ENCODE assay signal across 14 cellular contexts in genomic region chr7:82700739-82701138, GRCh38.
DNase-seq lines count a peak whose midpoint lies in the region; ATAC-seq, FAIRE-seq and TF ChIP-seq lines count a peak whose summit lies in the region.
"Had no signal": no experiment of that assay in that cellular context is flagged by ENCODE, and none has a peak within 500 bp of the region (broad histone marks: within the 10 kb centered on the region; RNA-seq: fewer than 3 reads in every experiment).

No MANE protein-coding gene starts in this region.

- ATAC-seq in SK-N-SH treated with all-trans-retinoic acid at 6 μM for 48 hours (no peak), HG03521 (IDR thresholded peaks at IDR 0.05; ENCODE audit: unreplicated experiment) (no peak), GM18907 (IDR thresholded peaks at IDR 0.05; ENCODE audit: unreplicated experiment) (no peak)
- ATAC-seq: right lobe of liver, T-cell had no signal

- no peaks in the 10 kb centered on the region for H3K9me1 ChIP-seq in endothelial cell of umbilical vein (replicated peaks; ENCODE audit: control insufficient read depth, extremely low read depth, insufficient read depth, low read length)

- H3K79me2 ChIP-seq in SK-N-SH (ENCODE audit: insufficient read depth) (no peaks in the 10 kb centered on the region), endothelial cell of umbilical vein (ENCODE audit: control insufficient read depth, insufficient read depth, low read length) (no peaks in the 10 kb centered on the region)

- H3K4me2 ChIP-seq in SK-N-SH, result no peak overlapping the region
- peak overlapping the region; percentile 18 for H3K4me2 ChIP-seq in endothelial cell of umbilical vein (ENCODE audit: insufficient read depth, low read length)

- POLR2A ChIA-PET in SK-N-SH (lab: Yijun Ruan, JAX) (no interaction called here), endothelial cell of umbilical vein (lab: Charles Lee) (no interaction called here), Caco-2 (lab: Charles Lee) (no interaction called here)

- peaks cover 3% of the 10 kb centered on the region for H3K27me3 Mint-ChIP-seq in Caco-2 (ENCODE audit: insufficient read depth, unreplicated experiment)
- H3K27me3 Mint-ChIP-seq: T-cell had no signal

- peaks cover 13% of the 10 kb centered on the region for H3K4me1 Mint-ChIP-seq in Caco-2 (ENCODE audit: low read depth, unreplicated experiment)
- H3K4me1 Mint-ChIP-seq: T-cell had no signal

- H3K4me1 ChIP-seq in SK-N-SH (ENCODE audit: control insufficient read depth in 1 of 2, insufficient read depth in 2 of 2, low read depth in 1 of 2, low read length in 1 of 2) (peaks cover 3 to 35% of the 10 kb centered on the region in 2 experiments; a peak in 2 of 4 replicates), endothelial cell of umbilical vein (ENCODE audit: control insufficient read depth, extremely low read depth, insufficient read depth, low read length) (peaks cover 7% of the 10 kb centered on the region), Caco-2 (peaks cover 19% of the 10 kb centered on the region)
- H3K4me1 ChIP-seq: right lobe of liver had no signal

- H3K9me3 ChIP-seq in SK-N-SH, result no peaks in the 10 kb centered on the region
- no peaks in the 10 kb centered on the region for H3K9me3 ChIP-seq in endothelial cell of umbilical vein (replicated peaks; ENCODE audit: control insufficient read depth, insufficient read depth, low read length)
- no peaks in the 10 kb centered on the region for H3K9me3 ChIP-seq in Caco-2
- H3K9me3 ChIP-seq: HAP-1, right lobe of liver had no signal

- no peaks in the 10 kb centered on the region for H3K9me3 Mint-ChIP-seq in Caco-2 (ENCODE audit: unreplicated experiment)

- no peak for TF ChIP-seq RAD21 in SK-N-SH (IDR thresholded peaks at IDR 0.05; ENCODE audit: low read length)

- no peak for FAIRE-seq in endothelial cell of umbilical vein (lab: Jason Lieb, UNC)

- DNase-seq in SK-N-SH (peak; percentile 44), NCI-H446 (lab: John Stamatoyannopoulos, UW) (peak; percentile 20 to 72), endothelial cell of umbilical vein (ENCODE audit: low read depth, low spot score) (no peak), Caco-2 (no peak), GM13977 (ENCODE audit: low spot score) (no peak)
- DNase-seq: effector memory CD4-positive, alpha-beta T cell; nucleus accumbens; right lobe of liver; RPMI8226; T-cell had no signal

- TF ChIP-seq EP300 in SK-N-SH (IDR thresholded peaks at IDR 0.05; ENCODE audit: borderline replicate concordance in 1 of 2, low read depth in 1 of 2, low read length in 1 of 2), result no peak

- in situ Hi-C loops in GM13977 (cut with MboI; ENCODE audit: low pct_unique_long_range_greater_than_20kb, low sequenced_read_pairs, unreplicated experiment), result no loop called here

- H3K27me3 ChIP-seq in SK-N-SH (ENCODE audit: insufficient read depth) (no peaks in the 10 kb centered on the region), endothelial cell of umbilical vein (ENCODE audit: control insufficient read depth in 2 of 2, insufficient read depth in 2 of 2, low read length in 2 of 2) (no peaks in the 10 kb centered on the region), Caco-2 (replicated peaks; ENCODE audit: control insufficient read depth, insufficient read depth, low read length) (no peaks in the 10 kb centered on the region)
- H3K27me3 ChIP-seq: right lobe of liver had no signal

- H3K9ac ChIP-seq in SK-N-SH (no peak overlapping the region), endothelial cell of umbilical vein (replicated peaks; ENCODE audit: extremely low read depth, insufficient read depth, low read length) (no peak overlapping the region)

- no peak for TF ChIP-seq CTCF in SK-N-SH (IDR thresholded peaks at IDR 0.05)
- no peak for TF ChIP-seq CTCF in endothelial cell of umbilical vein (IDR thresholded peaks at IDR 0.05; ENCODE audit: extremely low read depth in 1 of 2, insufficient read depth in 1 of 2, low read depth in 1 of 2, low read length in 2 of 2)
- TF ChIP-seq CTCF in Caco-2 (IDR thresholded peaks at IDR 0.05; ENCODE audit: insufficient read depth in 1 of 2, low read depth in 1 of 2, low read length in 1 of 2, severe bottlenecking in 1 of 2, unreplicated experiment in 1 of 2), result no peak
- TF ChIP-seq CTCF in GM13977 (IDR thresholded peaks at IDR 0.05; ENCODE audit: extremely low read depth, insufficient read depth, missing control alignments), result no peak

- no peaks in the 10 kb centered on the region for H3K36me3 Mint-ChIP-seq in Caco-2 (ENCODE audit: insufficient read depth, unreplicated experiment)
- H3K36me3 Mint-ChIP-seq: T-cell had no signal

- intact Hi-C loops in endothelial cell of umbilical vein (cut with micrococcal nuclease), result no loop called here
- intact Hi-C loops in Caco-2 (cut with micrococcal nuclease; ENCODE audit: unreplicated experiment), result no loop called here

- H2AFZ ChIP-seq in SK-N-SH (ENCODE audit: low read depth) (no peak overlapping the region), endothelial cell of umbilical vein (ENCODE audit: low read depth, low read length) (no peak overlapping the region)

- no peak overlapping the region for H3K4me3 ChIP-seq in SK-N-SH (ENCODE audit: low read depth in 2 of 2, low read length in 1 of 2)
- no peak overlapping the region for H3K4me3 ChIP-seq in endothelial cell of umbilical vein (replicated peaks in 1 of 3; ENCODE audit: insufficient read depth in 1 of 3, low read depth in 1 of 3, low read length in 3 of 3)
- H3K4me3 ChIP-seq in Caco-2 (ENCODE audit: low read depth, low read length), result no peak overlapping the region
- H3K4me3 ChIP-seq: HAP-1, right lobe of liver had no signal

- no peaks in the 10 kb centered on the region for H4K20me1 ChIP-seq in SK-N-SH (ENCODE audit: insufficient read depth)
- H4K20me1 ChIP-seq in endothelial cell of umbilical vein (replicated peaks; ENCODE audit: control insufficient read depth, extremely low read depth, insufficient read depth, low read length), result no peaks in the 10 kb centered on the region

- no peaks in the 10 kb centered on the region for H3K36me3 ChIP-seq in SK-N-SH (replicated peaks in 1 of 2; ENCODE audit: control insufficient read depth in 1 of 2, insufficient read depth in 2 of 2, low read length in 1 of 2)
- H3K36me3 ChIP-seq in endothelial cell of umbilical vein (ENCODE audit: control insufficient read depth in 2 of 2, extremely low read depth in 1 of 2, insufficient read depth in 2 of 2, low read length in 2 of 2), result no peaks in the 10 kb centered on the region
- no peaks in the 10 kb centered on the region for H3K36me3 ChIP-seq in Caco-2 (ENCODE audit: control insufficient read depth, insufficient read depth, low read length)
- H3K36me3 ChIP-seq: HAP-1, right lobe of liver had no signal

- dilution Hi-C loops in endothelial cell of umbilical vein (cut with MboI; ENCODE audit: extremely low pct_ligation_motif_present, low sequenced_read_pairs), result no loop called here

- H3K9me2 ChIP-seq in SK-N-SH, result no peaks in the 10 kb centered on the region

- WGBS in SK-N-SH (ENCODE audit: low lambda C conversion rate), result 79% methylated on average over 2 of the region's 2 CpGs

- no peak for TF ChIP-seq POLR2A in endothelial cell of umbilical vein (IDR thresholded peaks at IDR 0.05; ENCODE audit: low read depth, low read length)

- CTCF ChIA-PET in SK-N-SH (lab: Yijun Ruan, JAX) (interaction anchor here (0.8 to 2.0 kb wide), 6 partner anchors 10 to 95 kb away, joined by 3 to 5 read pairs (median 3); no protein-coding TSS in a partner anchor), endothelial cell of umbilical vein (lab: Charles Lee) (no interaction called here), Caco-2 (lab: Charles Lee) (no interaction called here)

- no peak overlapping the region for H3K27ac Mint-ChIP-seq in Caco-2 (ENCODE audit: unreplicated experiment)
- H3K27ac Mint-ChIP-seq: T-cell had no signal

- H3K27ac ChIP-seq in SK-N-SH (ENCODE audit: low read depth in 2 of 2, low read length in 1 of 2) (no peak overlapping the region), endothelial cell of umbilical vein (ENCODE audit: insufficient read depth, low read depth, low read length) (peak overlapping the region; percentile 35)
- H3K27ac ChIP-seq: right lobe of liver had no signal

- no peak overlapping the region for H3K4me3 Mint-ChIP-seq in Caco-2 (ENCODE audit: unreplicated experiment)
- H3K4me3 Mint-ChIP-seq: T-cell had no signal

- no TSS peak for BruUV-seq in endothelial cell of umbilical vein (replicated peaks; lab: Mats Ljungman, UMichigan)
- no TSS peak for BruUV-seq in Caco-2 (replicated peaks; lab: Mats Ljungman, UMichigan)

- H3F3A ChIP-seq in SK-N-SH (replicated peaks; ENCODE audit: insufficient read depth), result peaks cover 5% of the 10 kb centered on the region

TF ChIP-seq in SK-N-SH, 30 proteins besides CTCF, POLR2A, EP300 and RAD21:
- no peak for TF ChIP-seq FOXM1 (IDR thresholded peaks at IDR 0.05; ENCODE audit: low read depth)
- TF ChIP-seq NFIC (IDR thresholded peaks at IDR 0.05; ENCODE audit: borderline replicate concordance), result peak; percentile 14; the same call in 1 of the 2 replicates

TF ChIP-seq in SK-N-SH treated with all-trans-retinoic acid at 6 μM for 48 hours, 23 proteins besides CTCF, POLR2A, EP300 and RAD21 (continues in another document):
- TF ChIP-seq CSRNP3 (CRISPR knock-in tag; IDR thresholded peaks at IDR 0.05), result no peak
- no peak for TF ChIP-seq ZFP30 (CRISPR knock-in tag; IDR thresholded peaks at IDR 0.05)

TF ChIP-seq in endothelial cell of umbilical vein, 7 proteins besides CTCF, POLR2A, EP300 and RAD21:
- TF ChIP-seq EZH2 (IDR thresholded peaks at IDR 0.05; ENCODE audit: borderline replicate concordance, low read depth, low read length, severe bottlenecking) (no peak), JUN (IDR thresholded peaks at IDR 0.05; ENCODE audit: borderline replicate concordance, insufficient read depth, insufficient read length, low read depth) (no peak), MYC (IDR thresholded peaks at IDR 0.05; ENCODE audit: low read depth, low read length) (no peak), GATA2 (IDR thresholded peaks at IDR 0.05; ENCODE audit: insufficient read depth, insufficient read length, low read depth, low read length) (no peak), POLR2AphosphoS5 (IDR thresholded peaks at IDR 0.05; ENCODE audit: insufficient read depth, low read depth, low read length) (no peak), MAX (IDR thresholded peaks at IDR 0.05; ENCODE audit: insufficient read depth, insufficient read length) (no peak), FOS (IDR thresholded peaks at IDR 0.05; ENCODE audit: borderline replicate concordance, insufficient read depth, low read length) (no peak)

Comparison
In these comparisons a context has a peak if more than half of its experiments do, and no peak if none do; other contexts are left out.
1. DNase-seq: peak in SK-N-SH (single experiment) and NCI-H446 (2 of 2); none in endothelial cell of umbilical vein (single experiment), Caco-2 (0 of 2) and GM13977 (single experiment).